In the genomic region with DNA sequence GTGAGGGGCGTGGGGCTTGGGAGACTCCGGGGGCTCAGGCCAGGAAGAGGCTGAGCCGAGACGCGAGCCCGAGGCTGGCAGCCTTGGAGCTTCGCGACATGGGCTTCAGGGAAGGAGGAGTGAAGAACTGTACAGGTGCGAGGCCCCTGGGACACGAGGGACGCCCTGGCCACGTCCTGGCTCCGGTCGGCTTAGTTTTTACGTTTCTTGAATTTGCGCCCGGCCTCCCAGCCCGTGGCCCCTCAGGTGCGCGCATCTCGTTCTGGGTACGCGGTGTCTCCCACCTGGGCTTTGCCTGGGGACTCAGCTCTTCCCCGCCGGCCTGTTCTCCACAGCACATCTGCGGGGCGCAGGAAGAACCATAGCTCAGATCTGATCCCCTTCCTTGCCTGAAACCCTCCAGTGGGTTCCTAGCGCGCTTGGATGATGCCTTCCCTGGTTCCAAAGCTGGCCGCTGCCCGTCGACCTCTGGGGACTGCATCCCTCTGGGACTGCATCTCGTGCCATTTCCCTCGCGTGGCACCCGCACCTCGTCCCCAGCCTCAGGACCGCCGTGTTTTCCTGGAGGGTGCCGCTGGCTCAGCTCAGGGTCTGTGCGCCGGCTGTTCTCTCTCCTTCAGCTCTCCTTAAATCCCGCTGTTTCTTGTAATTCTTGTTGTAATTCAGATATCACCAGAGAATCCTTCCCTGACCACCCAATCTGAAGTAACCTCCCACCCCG, we compare ENCODE assay signal across 8 cellular contexts. TPM values are rescaled to one million over a fixed set of nuclear protein-coding genes. Genes with fewer than 3 reads are reported as not detected.
DNase-seq lines count a peak whose midpoint lies in the region; ATAC-seq and TF ChIP-seq lines count a peak whose summit lies in the region.

No MANE protein-coding gene starts in this region.

- H3K9me3 ChIP-seq in MG63 (peaks cover 6% of the 10 kb centered on the region; the same call in 1 of the 2 replicates), mucosa of descending colon (no peaks in the 10 kb centered on the region)

- H3K36me3 ChIP-seq in ACC112 (ENCODE audit: insufficient read depth, low read length) (no peaks in the 10 kb centered on the region), MG63 (peaks cover 5% of the 10 kb centered on the region), mucosa of descending colon (ENCODE audit: low read depth) (no peaks in the 10 kb centered on the region)

- H3K79me2 ChIP-seq in ACC112 (ENCODE audit: control insufficient read depth, insufficient read depth, low read length, unreplicated experiment), result no peaks in the 10 kb centered on the region

- H3K4me1 ChIP-seq in ACC112 (ENCODE audit: control insufficient read depth, insufficient read depth, low read length, unreplicated experiment), result peaks cover 8% of the 10 kb centered on the region
- peaks cover 4% of the 10 kb centered on the region for H3K4me1 ChIP-seq in mucosa of descending colon (ENCODE audit: low read depth)

- H3K27ac ChIP-seq in ACC112 (ENCODE audit: low read depth, low read length), result no peak overlapping the region

- TF ChIP-seq POLR2A in GM18505 (IDR thresholded peaks at IDR 0.05; ENCODE audit: borderline replicate concordance, extremely low read depth, insufficient read depth, insufficient read length), result no peak

- H3K27me3 ChIP-seq in ACC112 (ENCODE audit: insufficient read depth, low read length) (peaks cover 28% of the 10 kb centered on the region), MG63 (peaks cover 7% of the 10 kb centered on the region; the same call in 1 of the 2 replicates)

- TF ChIP-seq CTCF in choroid plexus epithelial cell (conservative IDR thresholded peaks at IDR 0.05; ENCODE audit: low read depth, low read length) (no peak), mucosa of descending colon (IDR thresholded peaks at IDR 0.05) (no peak)

- peak overlapping the region; percentile 20 for H2AFZ ChIP-seq in ACC112 (ENCODE audit: low read length, unreplicated experiment)

- peak overlapping the region; percentile 83 for H3K4me3 ChIP-seq in ACC112 (ENCODE audit: low read depth, low read length)
- peak overlapping the region; percentile 83 for H3K4me3 ChIP-seq in MG63
- H3K4me3 ChIP-seq in choroid plexus epithelial cell (ENCODE audit: low read depth, low read length), result peak overlapping the region; percentile 87
- H3K4me3 ChIP-seq in mucosa of descending colon, result peak overlapping the region; percentile 58

- DNase-seq in MG63, result no peak
- DNase-seq in choroid plexus epithelial cell (ENCODE audit: low read depth), result no peak
- no peak for DNase-seq in mucosa of descending colon
- DNase-seq in activated gamma-delta T cell (lab: John Stamatoyannopoulos, UW), result no peak
- no peak for DNase-seq in OCI-M1 (lab: John Stamatoyannopoulos, UW)
- no peak for DNase-seq in cerebellum (ENCODE audit: low spot score)

- ATAC-seq in GM18505 (IDR thresholded peaks at IDR 0.05; ENCODE audit: unreplicated experiment) (peak; percentile 7), mucosa of descending colon (peak; percentile 45)

- intact Hi-C loops in mucosa of descending colon (cut with DNase I, micrococcal nuclease), result no loop called here

RNA-seq across cellular contexts. Expression of a gene that starts 0.6 kb away (rescaled TPM):
- 40.9 and 92.6 TPM in 2 replicates for total RNA-seq in MG63 (2014; rRNA removed; shearing (Covaris generic); ENCODE audit: low replicate concordance)
- total RNA-seq in mucosa of descending colon (1 to 10 TPM; 5.9 to 9.8 (median 6.5) TPM), cerebellum (20.8 TPM)

RNA-seq across cellular contexts. Expression of a gene that starts 49.7 kb away (rescaled TPM):
- total RNA-seq in MG63 (2014; rRNA removed; shearing (Covaris generic); ENCODE audit: low replicate concordance), result 11.4 and 15.9 TPM in 2 replicates
- total RNA-seq in mucosa of descending colon (10 to 100 TPM in 1 of 3 donors, 1 to 10 TPM in 2; 4.5 to 11.4 (median 5.4) TPM), cerebellum (13.2 TPM)
